In the genomic region with DNA sequence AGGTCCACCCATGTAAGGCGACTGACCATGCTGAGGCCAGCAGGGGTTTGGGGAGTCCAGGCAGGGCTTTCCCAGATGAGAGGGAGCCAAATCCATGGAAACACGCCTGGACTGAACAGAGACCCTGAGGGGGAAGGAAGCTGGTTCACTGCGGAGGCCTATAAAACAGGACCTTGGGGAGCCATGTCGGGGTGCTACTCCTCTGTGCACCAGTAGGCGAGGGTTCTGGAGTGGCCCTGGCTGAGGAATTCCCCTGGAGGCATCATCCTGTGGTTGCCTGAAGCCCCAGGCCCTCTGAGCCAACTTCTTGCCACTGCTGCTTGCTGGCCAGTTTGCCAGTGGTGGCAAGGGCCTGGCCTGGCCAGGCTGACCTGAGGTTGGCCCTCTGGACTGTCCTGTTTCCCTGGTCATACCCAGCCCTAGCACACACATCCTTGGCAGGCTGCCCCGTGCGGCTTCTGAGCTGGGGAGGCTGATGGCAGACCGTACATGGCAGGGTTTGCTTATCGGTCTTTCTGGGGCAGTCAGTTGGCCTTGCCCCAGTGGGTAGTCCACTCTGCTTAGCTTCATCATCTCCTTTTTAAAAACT, we compare ENCODE assay signal across 1 cellular context.
A peak's percentile ranks its signal among the peaks of the same experiment; 100 is the strongest.
TF ChIP-seq lines count a peak whose summit lies in the region.

No MANE protein-coding gene starts in this region.

TF ChIP-seq in HEK293, 187 proteins besides CTCF, POLR2A, EP300 and RAD21:
- TF ChIP-seq ZIC2 (tag by site-specific recombination; IDR thresholded peaks at IDR 0.05) = 0 out of 2 replicates have a peak, but pooled peaks have one; percentile 11
- no peak for TF ChIP-seq SETDB1 (IDR thresholded peaks at IDR 0.05; ENCODE audit: insufficient read length, low read length)
- TF ChIP-seq MYNN (tag by site-specific recombination; IDR thresholded peaks at IDR 0.05; ENCODE audit: borderline replicate concordance) = no peak
